ENCODE assay signal across 18 cellular contexts in the genomic region with DNA sequence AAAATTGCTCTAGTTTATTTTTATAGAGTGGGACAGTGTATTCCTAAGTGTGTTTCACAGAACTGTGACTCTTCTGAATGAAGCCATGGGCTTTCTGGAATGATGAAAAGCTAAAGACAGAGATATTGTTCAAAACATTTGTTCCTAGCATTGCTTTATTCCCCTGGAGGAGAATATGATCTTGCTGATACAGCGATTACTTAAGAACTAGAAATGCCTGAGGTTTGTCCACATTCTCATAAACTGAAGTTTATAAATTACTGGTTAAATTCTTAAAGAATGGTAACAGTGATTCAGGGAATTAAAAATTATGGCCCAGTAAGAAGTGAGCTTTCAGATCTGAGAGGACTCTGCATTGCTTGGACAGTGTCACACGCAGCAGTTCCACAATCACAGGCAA.
DNase-seq lines count a peak whose midpoint lies in the region; ATAC-seq and TF ChIP-seq lines count a peak whose summit lies in the region.
"Had no signal": no experiment of that assay in that cellular context is flagged by ENCODE, and none has a peak within 500 bp of the region (broad histone marks: within the 10 kb centered on the region; RNA-seq: fewer than 3 reads in every experiment).

No MANE protein-coding gene starts in this region.

- H3K27me3 ChIP-seq in BLaER1 (no peaks in the 10 kb centered on the region), fibroblast of lung (ENCODE audit: control insufficient read depth, insufficient read depth, low read length) (no peaks in the 10 kb centered on the region)

- in situ Hi-C loops in astrocyte of the cerebellum (cut with HindIII; ENCODE audit: low sequenced_read_pairs), result no loop called here
- in situ Hi-C loops in GM13977 (cut with MboI; ENCODE audit: low pct_unique_long_range_greater_than_20kb, low sequenced_read_pairs, unreplicated experiment), result no loop called here

- no peaks in the 10 kb centered on the region for H3K79me2 ChIP-seq in fibroblast of lung (ENCODE audit: control insufficient read depth, insufficient read depth, low read length)

- DNase-seq in astrocyte of the cerebellum (ENCODE audit: low read depth) (peak; percentile 46), fibroblast of lung (ENCODE audit: low read depth in 2 of 2) (peak; percentile 17 to 35), renal cortical epithelial cell (ENCODE audit: low read depth) (peak; percentile 69), GM13977 (ENCODE audit: low spot score) (no peak), HUDEP-2 (lab: John Stamatoyannopoulos, UW; ENCODE audit: unreplicated experiment in 76 of 76) (no peak)
- DNase-seq: DND-41, MV-4-11, NCI-H1417, NCI-H187, NCI-H2107, NCI-H510A, NCI-H774, OCI-M1, Right ventricle myocardium superior, SK-N-SH had no signal

- H3K9ac ChIP-seq in BLaER1 (no peak overlapping the region), fibroblast of lung (ENCODE audit: insufficient read depth, low read length) (no peak overlapping the region)
- H3K9ac ChIP-seq: KMS-11, SK-N-SH had no signal

- H2AFZ ChIP-seq in fibroblast of lung (ENCODE audit: low read length), result no peak overlapping the region

- H3K4me1 ChIP-seq in BLaER1, result peaks cover 24% of the 10 kb centered on the region
- no peaks in the 10 kb centered on the region for H3K4me1 ChIP-seq in fibroblast of lung (ENCODE audit: control insufficient read depth, extremely low read depth, insufficient read depth, low read length)

- H3K4me2 ChIP-seq in BLaER1, result peak overlapping the region; percentile 30; the same call in 1 of the 2 replicates
- H3K4me2 ChIP-seq in fibroblast of lung (ENCODE audit: extremely low read depth, insufficient read depth, low read length), result no peak overlapping the region
- H3K4me2 ChIP-seq: KMS-11, SK-N-SH had no signal

- H3K9me3 ChIP-seq in BLaER1 (peaks cover 19% of the 10 kb centered on the region), fibroblast of lung (ENCODE audit: control insufficient read depth, insufficient read depth, low read depth, low read length) (no peaks in the 10 kb centered on the region)
- H3K9me3 ChIP-seq: SK-N-SH had no signal

- H3K36me3 ChIP-seq in BLaER1 (no peaks in the 10 kb centered on the region), fibroblast of lung (ENCODE audit: control insufficient read depth, insufficient read depth, low read length) (no peaks in the 10 kb centered on the region)

- no peak for TF ChIP-seq CTCF in astrocyte of the cerebellum (IDR thresholded peaks at IDR 0.05; ENCODE audit: low read depth, low read length, missing control alignments)
- TF ChIP-seq CTCF in fibroblast of lung (conservative IDR thresholded peaks at IDR 0.05 in 1 of 2, IDR thresholded peaks at IDR 0.05 in 1 of 2; ENCODE audit: low read depth in 1 of 2, low read length in 2 of 2), result no peak
- TF ChIP-seq CTCF in GM13977 (IDR thresholded peaks at IDR 0.05; ENCODE audit: extremely low read depth, insufficient read depth, missing control alignments), result no peak

- H3K4me3 ChIP-seq in BLaER1 (no peak overlapping the region), astrocyte of the cerebellum (ENCODE audit: low read depth, low read length) (no peak overlapping the region), fibroblast of lung (replicated peaks in 1 of 4; ENCODE audit: control extremely low read depth in 1 of 4, insufficient read depth in 1 of 4, low read depth in 3 of 4, low read length in 4 of 4) (no peak overlapping the region)

- no peaks in the 10 kb centered on the region for H4K20me1 ChIP-seq in BLaER1
- no peaks in the 10 kb centered on the region for H4K20me1 ChIP-seq in fibroblast of lung (ENCODE audit: control insufficient read depth, extremely low read depth, insufficient read depth, low read length)

- no peak overlapping the region for H3K27ac ChIP-seq in BLaER1
- no peak overlapping the region for H3K27ac ChIP-seq in fibroblast of lung (ENCODE audit: insufficient read depth, low read length)
- H3K27ac ChIP-seq: KMS-11 had no signal

- no peak for ATAC-seq in GM19397 (IDR thresholded peaks at IDR 0.05; ENCODE audit: unreplicated experiment)

Comparison
In these comparisons a context has a peak if more than half of its experiments do, and no peak if none do; other contexts are left out.
1. DNase-seq: peak in astrocyte of the cerebellum (single experiment), fibroblast of lung (2 of 2) and renal cortical epithelial cell (single experiment); none in GM13977 (single experiment) and HUDEP-2 (0 of 76).